17 cellular contexts compared by ENCODE assay signal in genomic region chr16:9969580-9969979, GRCh38.
"Had no signal": no experiment of that assay in that cellular context is flagged by ENCODE, and none has a peak within 500 bp of the region (broad histone marks: within the 10 kb centered on the region; RNA-seq: fewer than 3 reads in every experiment).

No MANE protein-coding gene starts in this region.

- H3K36me3 ChIP-seq: esophagus squamous epithelium, left lung, neural progenitor cell, ovary, thyroid gland, uterus had no signal

- H3K4me3 ChIP-seq: esophagus squamous epithelium, left lung, neural progenitor cell, ovary, thyroid gland, uterus had no signal

- DNase-seq: activated B cell treated with CpG ODN at 0.5 μM for 24 hours; activated CD4-positive, alpha-beta T cell treated with anti-CD3 and anti-CD28 coated beads, Interleukin-2, amount 10 ng/mL, durations not matched to agents 7 days and 5 days; activated CD8-positive, alpha-beta memory T cell treated with anti-CD3 and anti-CD28 coated beads for 24 hours; activated naive CD4-positive, alpha-beta T cell treated with anti-CD3 and anti-CD28 coated beads for 36 hours; central memory CD4-positive, alpha-beta T cell; cortex of kidney; esophagus squamous epithelium; foreskin keratinocyte; left lung; ovary; stimulated activated CD4-positive, alpha-beta T cell treated with anti-CD3 and anti-CD28 coated beads, Interleukin-4, amount 100 ng/mL, for 1 hour; stimulated activated CD8-positive, alpha-beta memory T cell treated with anti-CD3 and anti-CD28 coated beads, Interleukin-4, amount 100 ng/mL, for 48 hours; stimulated activated naive CD8-positive, alpha-beta T cell treated with anti-CD3 and anti-CD28 coated beads, Interleukin-15, Interleukin-2, amounts not matched to agents 100 U/mL and 50 U/mL, for 24 hours; T-helper 17 cell; thyroid gland; uterus had no signal

- H3K4me1 ChIP-seq: esophagus squamous epithelium, foreskin keratinocyte, left lung, thyroid gland, uterus had no signal

- ATAC-seq: foreskin keratinocyte; left lung; stimulated activated naive CD8-positive, alpha-beta T cell treated with anti-CD3 and anti-CD28 coated beads, Interleukin-15, Interleukin-2, amounts not matched to agents 100 U/mL and 50 U/mL, for 24 hours; T-helper 17 cell had no signal

- H3K27ac ChIP-seq: esophagus squamous epithelium, foreskin keratinocyte, left lung, neural progenitor cell, ovary, thyroid gland, uterus had no signal

- H3K27me3 ChIP-seq: esophagus squamous epithelium, foreskin keratinocyte, left lung, neural progenitor cell, ovary, thyroid gland, uterus had no signal

- H3K9me3 ChIP-seq: esophagus squamous epithelium, left lung, ovary, thyroid gland, uterus had no signal
